In the genomic region with DNA sequence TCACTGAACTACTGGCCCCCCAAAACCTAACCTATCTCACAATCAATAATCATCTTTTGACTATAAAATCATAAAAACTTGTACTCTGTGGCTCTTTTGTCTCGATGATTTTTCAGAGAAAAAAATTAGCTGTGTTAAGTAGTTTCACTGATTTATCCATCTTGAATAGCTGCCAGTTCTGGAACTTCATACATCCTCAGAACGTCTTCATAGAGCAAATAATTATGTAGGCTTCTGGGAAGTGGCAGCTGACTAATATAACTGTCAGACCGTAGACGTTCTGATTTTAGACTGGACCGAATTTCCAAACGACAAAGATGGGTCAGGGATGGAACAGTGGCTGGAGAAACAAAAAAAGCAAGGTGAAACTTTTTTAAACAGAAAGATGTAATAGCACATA, we compare ENCODE assay signal across 14 cellular contexts.
"Had no signal": no experiment of that assay in that cellular context is flagged by ENCODE, and none has a peak within 500 bp of the region (broad histone marks: within the 10 kb centered on the region; RNA-seq: fewer than 3 reads in every experiment).

No MANE protein-coding gene starts in this region.

- DNase-seq: activated CD4-positive, alpha-beta T cell treated with anti-CD3 and anti-CD28 coated beads, Interleukin-2, amount 50 U/mL, for 1 hour; activated CD4-positive, CD25-positive, alpha-beta regulatory T cell treated with anti-CD3 and anti-CD28 coated beads, Interleukin-2, amount 50 U/mL, for 72 hours; activated CD8-positive, alpha-beta memory T cell treated with anti-CD3 and anti-CD28 coated beads for 24 hours; activated CD8-positive, alpha-beta memory T cell treated with anti-CD3 and anti-CD28 coated beads, Interleukin-2, amount 50 U/mL, for 48 hours; activated effector memory CD4-positive, alpha-beta T cell treated with Interleukin-2 at 50 U/mL for 16 hours; activated T-cell treated with anti-CD3 and anti-CD28 coated beads, Interleukin-2, amount 50 U/mL, for 48 hours; adrenal gland; dorsolateral prefrontal cortex; lower lobe of right lung; naive thymus-derived CD8-positive, alpha-beta T cell; spleen; stimulated activated naive B cell treated with anti-CD40 and anti-IgM and Interleukin-4, amounts not matched to agents 10 μg/mL and 1 μg/mL and 100 μg/mL, for 72 hours; T-helper 2 cell; upper lobe of right lung had no signal

- H3K4me3 ChIP-seq: adrenal gland, dorsolateral prefrontal cortex, lower lobe of right lung, spleen, upper lobe of right lung had no signal
